9 cellular contexts compared by ENCODE assay signal in genomic region chr10:128047991-128048826, GRCh38.
DNase-seq lines count a peak whose midpoint lies in the region; ATAC-seq and TF ChIP-seq lines count a peak whose summit lies in the region.
"Had no signal": no experiment of that assay in that cellular context is flagged by ENCODE, and none has a peak within 500 bp of the region (broad histone marks: within the 10 kb centered on the region; RNA-seq: fewer than 3 reads in every experiment).

No MANE protein-coding gene starts in this region.

- ATAC-seq in HG03159 (IDR thresholded peaks at IDR 0.05; ENCODE audit: unreplicated experiment) (peak; percentile 30), T-helper 17 cell (peak; percentile 40), HG03039 (IDR thresholded peaks at IDR 0.05; ENCODE audit: unreplicated experiment) (no peak)

- no peaks in the 10 kb centered on the region for H3K27me3 Mint-ChIP-seq in T-helper 17 cell

- peak overlapping the region; percentile 96 for H3K4me3 Mint-ChIP-seq in T-helper 17 cell

- no peak overlapping the region for H3K4me3 ChIP-seq in fibroblast of the aortic adventitia (ENCODE audit: low read depth, low read length)
- H3K4me3 ChIP-seq: A549 had no signal

- peak overlapping the region; percentile 92 for H3K27ac Mint-ChIP-seq in T-helper 17 cell

- peaks cover 33% of the 10 kb centered on the region for H3K4me1 Mint-ChIP-seq in T-helper 17 cell

- H3K36me3 Mint-ChIP-seq in T-helper 17 cell (ENCODE audit: low read depth), result peaks cover 4% of the 10 kb centered on the region

- H3K9me3 ChIP-seq in T-helper 17 cell (ENCODE audit: control insufficient read depth, low read length, poor library complexity, severe bottlenecking), result no peaks in the 10 kb centered on the region
- H3K9me3 ChIP-seq: A549 had no signal

- TF ChIP-seq CTCF in fibroblast of the aortic adventitia (IDR thresholded peaks at IDR 0.05; ENCODE audit: insufficient read depth, low read length), result no peak

- peak; percentile 0 for DNase-seq in NCI-H1092 treated with DMSO at 0.1 percent for 48 hours (lab: John Stamatoyannopoulos, UW)
- DNase-seq in NCI-H1092 (lab: John Stamatoyannopoulos, UW), result no peak
- DNase-seq in T-helper 17 cell, result no peak
- peak; percentile 19 for DNase-seq in fibroblast of the aortic adventitia (ENCODE audit: low read depth)
- DNase-seq in renal cortical epithelial cell (ENCODE audit: low read depth), result peak; percentile 58
- no peak for DNase-seq in D341Med (ENCODE audit: low spot score)

Comparison
In these comparisons a context has a peak if more than half of its experiments do, and no peak if none do; other contexts are left out.
1. DNase-seq: peak in NCI-H1092 treated with DMSO at 0.1 percent for 48 hours (single experiment), fibroblast of the aortic adventitia (single experiment) and renal cortical epithelial cell (single experiment); none in NCI-H1092 (single experiment), T-helper 17 cell (0 of 3) and D341Med (single experiment).